ENCODE assay signal across 9 cellular contexts in the genomic region with DNA sequence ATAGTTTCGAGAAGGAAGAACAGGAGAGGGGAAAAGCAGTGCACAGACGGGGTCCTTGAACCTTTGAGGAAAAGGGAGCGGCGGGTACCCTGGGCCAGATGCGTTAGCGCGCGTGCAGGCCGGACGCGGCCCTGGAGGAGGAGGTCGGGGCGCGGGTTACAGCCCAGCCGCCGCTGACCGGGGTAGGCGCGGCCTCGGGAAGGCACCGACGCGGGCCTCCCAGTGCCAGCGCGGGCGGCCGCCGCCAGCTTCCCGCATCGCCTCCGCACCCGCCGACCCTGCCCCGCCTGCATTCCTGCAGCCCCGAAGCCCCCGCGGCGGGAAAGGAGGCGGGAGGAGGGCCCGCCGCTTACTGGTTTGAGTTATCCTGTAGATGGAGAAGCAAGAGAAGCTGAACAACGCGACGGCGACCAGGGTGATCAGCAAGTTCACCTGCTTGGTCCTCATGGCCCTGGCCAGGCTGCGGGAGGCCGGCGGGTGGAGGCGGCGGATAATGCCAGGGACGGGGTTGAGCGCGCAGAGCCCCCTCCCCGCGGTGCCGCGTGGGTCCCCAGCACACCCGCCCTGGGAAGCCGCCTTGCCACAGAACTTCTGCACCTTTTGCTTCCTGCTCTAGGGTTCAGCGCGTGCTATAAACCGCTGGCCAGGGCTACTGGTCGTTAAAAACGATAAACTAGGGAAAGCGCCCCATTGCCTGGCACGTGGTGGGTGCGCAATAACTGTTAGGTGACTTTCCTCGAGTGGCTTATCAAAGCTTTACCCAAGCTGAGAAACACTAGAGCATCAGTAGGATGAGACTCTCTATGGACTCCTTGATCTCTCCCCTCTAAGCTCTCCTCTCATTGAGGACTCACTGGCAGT. TPM values are rescaled to one million over a fixed set of nuclear protein-coding genes. Genes with fewer than 3 reads are reported as not detected.
DNase-seq lines count a peak whose midpoint lies in the region; ATAC-seq and TF ChIP-seq lines count a peak whose summit lies in the region.
"Had no signal": no experiment of that assay in that cellular context is flagged by ENCODE, and none has a peak within 500 bp of the region (broad histone marks: within the 10 kb centered on the region; RNA-seq: fewer than 3 reads in every experiment).

TSS of gene MGAT4D (minus strand) at position 518 of the 861 bp plus-strand sequence. CDS start at position 447, 71 bp downstream.

- ATAC-seq in lung (ENCODE audit: insufficient read depth, low FRiP score), result peak; percentile 19
- ATAC-seq in HG02763 (IDR thresholded peaks at IDR 0.05; ENCODE audit: unreplicated experiment), result no peak
- ATAC-seq in HG03280 (IDR thresholded peaks at IDR 0.05; ENCODE audit: unreplicated experiment), result no peak

- no peak within 1 kb of the TSS for H3K27ac ChIP-seq in lung (ENCODE audit: low read depth in 1 of 2, low read length in 1 of 2)
- H3K27ac ChIP-seq in testis, result no peak within 1 kb of the TSS
- H3K27ac ChIP-seq: BLaER1 treated with 17β-estradiol and CSF1 and Interleukin-3, amounts not matched to agents 10 nM and 100 nM had no signal

- no peak for TF ChIP-seq POLR2A in testis (IDR thresholded peaks at IDR 0.05)

- no peaks in the 10 kb centered on the region for H3K9me3 Mint-ChIP-seq in activated T-cell treated with anti-CD3 and anti-CD28 coated beads, Interleukin-2, amount 50 U/mL, for 24 hours
- no peaks in the 10 kb centered on the region for H3K9me3 Mint-ChIP-seq in dendritic cell treated with granulocyte-macrophage colony-stimulating factor and Interleukin-4, amounts not matched to agents 40 ng/mL and 50 ng/mL, for 4 days

- no peaks in the 10 kb centered on the region for H3K27me3 ChIP-seq in lung (ENCODE audit: control insufficient read depth, insufficient read depth)
- no peaks in the 10 kb centered on the region for H3K27me3 ChIP-seq in testis
- H3K27me3 ChIP-seq: BLaER1 treated with 17β-estradiol and CSF1 and Interleukin-3, amounts not matched to agents 10 nM and 100 nM had no signal

- no peak for TF ChIP-seq CTCF in lung (IDR thresholded peaks at IDR 0.05; ENCODE audit: control extremely low read depth, extremely low read depth)
- no peak for TF ChIP-seq CTCF in testis (IDR thresholded peaks at IDR 0.05)

- peak; percentile 33 for DNase-seq in activated T-cell treated with anti-CD3 and anti-CD28 coated beads, Interleukin-2, amount 50 U/mL, for 24 hours
- DNase-seq in activated T-cell treated with anti-CD3 and anti-CD28 coated beads for 4 hours (no peak), lung (ENCODE audit: low spot score) (no peak), testis (peak; percentile 21), LoVo (ENCODE audit: low spot score) (no peak)

- H3K9me3 ChIP-seq in lung (ENCODE audit: control insufficient read depth in 2 of 2, insufficient read depth in 1 of 2, low read length in 1 of 2), result peaks cover 0 to 6% of the 10 kb centered on the region in 2 donors
- H3K9me3 ChIP-seq in testis, result no peaks in the 10 kb centered on the region

- peak within 1 kb of the TSS; percentile 46 for H3K4me3 Mint-ChIP-seq in activated T-cell treated with anti-CD3 and anti-CD28 coated beads, Interleukin-2, amount 50 U/mL, for 24 hours
- peak within 1 kb of the TSS; percentile 35 for H3K4me3 Mint-ChIP-seq in dendritic cell treated with granulocyte-macrophage colony-stimulating factor and Interleukin-4, amounts not matched to agents 40 ng/mL and 50 ng/mL, for 4 days

- H3K36me3 Mint-ChIP-seq in activated T-cell treated with anti-CD3 and anti-CD28 coated beads, Interleukin-2, amount 50 U/mL, for 24 hours (ENCODE audit: low read depth), result no peaks in the 10 kb centered on the region
- no peaks in the 10 kb centered on the region for H3K36me3 Mint-ChIP-seq in dendritic cell treated with granulocyte-macrophage colony-stimulating factor and Interleukin-4, amounts not matched to agents 40 ng/mL and 50 ng/mL, for 4 days (ENCODE audit: low read depth)

- H3K4me1 ChIP-seq in lung (ENCODE audit: control insufficient read depth in 2 of 2, insufficient read depth in 2 of 2, low read length in 2 of 2) (peaks cover 0 to 3% of the 10 kb centered on the region in 2 donors), testis (no peaks in the 10 kb centered on the region)
- H3K4me1 ChIP-seq: BLaER1 treated with 17β-estradiol and CSF1 and Interleukin-3, amounts not matched to agents 10 nM and 100 nM had no signal

- H3K27me3 Mint-ChIP-seq in activated T-cell treated with anti-CD3 and anti-CD28 coated beads, Interleukin-2, amount 50 U/mL, for 24 hours, result peaks cover 72% of the 10 kb centered on the region
- H3K27me3 Mint-ChIP-seq in dendritic cell treated with granulocyte-macrophage colony-stimulating factor and Interleukin-4, amounts not matched to agents 40 ng/mL and 50 ng/mL, for 4 days, result peaks cover 55% of the 10 kb centered on the region

- H3K4me1 Mint-ChIP-seq in activated T-cell treated with anti-CD3 and anti-CD28 coated beads, Interleukin-2, amount 50 U/mL, for 24 hours (ENCODE audit: low read depth), result peaks cover 8% of the 10 kb centered on the region
- peaks cover 7% of the 10 kb centered on the region for H3K4me1 Mint-ChIP-seq in dendritic cell treated with granulocyte-macrophage colony-stimulating factor and Interleukin-4, amounts not matched to agents 40 ng/mL and 50 ng/mL, for 4 days (ENCODE audit: low read depth)

- intact Hi-C loops in dendritic cell treated with granulocyte-macrophage colony-stimulating factor and Interleukin-4, amounts not matched to agents 40 ng/mL and 50 ng/mL, for 4 days (cut with micrococcal nuclease), result no loop called here
- intact Hi-C loops in testis (cut with DNase I; ENCODE audit: low total_unique reads), result no loop called here

- H3K36me3 ChIP-seq in lung (ENCODE audit: control insufficient read depth in 2 of 2, insufficient read depth in 2 of 2, low read length in 2 of 2), result no peaks in the 10 kb centered on the region
- H3K36me3 ChIP-seq in testis (ENCODE audit: low read depth, missing control alignments), result no peaks in the 10 kb centered on the region
- H3K36me3 ChIP-seq: BLaER1 treated with 17β-estradiol and CSF1 and Interleukin-3, amounts not matched to agents 10 nM and 100 nM had no signal

- 5 to 8% methylated on average over 57 to 68 of the region's 68 CpGs for WGBS in lung, 2 donors
- 10 to 14% methylated on average over 46 to 52 of the region's 68 CpGs for WGBS in testis, 2 donors

- H3K4me3 ChIP-seq in lung (no peak within 1 kb of the TSS), testis (peak within 1 kb of the TSS; percentile 34 to 55)
- H3K4me3 ChIP-seq: BLaER1 treated with 17β-estradiol and CSF1 and Interleukin-3, amounts not matched to agents 10 nM and 100 nM had no signal

- H3K27ac Mint-ChIP-seq in activated T-cell treated with anti-CD3 and anti-CD28 coated beads, Interleukin-2, amount 50 U/mL, for 24 hours, result no peak within 1 kb of the TSS
- no peak within 1 kb of the TSS for H3K27ac Mint-ChIP-seq in dendritic cell treated with granulocyte-macrophage colony-stimulating factor and Interleukin-4, amounts not matched to agents 40 ng/mL and 50 ng/mL, for 4 days

RNA-seq across cellular contexts. Expression of gene MGAT4D, which starts in this region (rescaled TPM):
- total RNA-seq in lung (1 to 10 TPM in 1 of 2 donors, not detected in 1; 1.1 TPM), testis (10 to 100 TPM in 1 of 2 donors, 1 to 10 TPM in 1; 9.4 to 14.8 TPM)
- polyA plus RNA-seq in lung (under 1 TPM in 1 of 2 donors, not detected in 1; 0.12 TPM), testis (ENCODE audit: insufficient read depth, low read depth, low replicate concordance) (38.6 TPM)

Comparison
In these comparisons a context has a peak if more than half of its experiments do, and no peak if none do; other contexts are left out.
1. RNA of gene MGAT4D (total RNA-seq): 9.4 to 14.8 TPM in testis; 1.1 TPM in lung; every median in the first group is over 4 times any median in the second.
2. RNA of gene MGAT4D (polyA plus RNA-seq): 38.6 TPM in testis (single experiment); 0.12 TPM in lung; every median in the first group is over 10 times any median in the second.
3. DNase-seq: peak in activated T-cell treated with anti-CD3 and anti-CD28 coated beads, Interleukin-2, amount 50 U/mL, for 24 hours (single experiment) and testis (single experiment); none in activated T-cell treated with anti-CD3 and anti-CD28 coated beads for 4 hours (single experiment), lung (single experiment) and LoVo (single experiment).